9 cellular contexts compared by ENCODE assay signal in the genomic region with DNA sequence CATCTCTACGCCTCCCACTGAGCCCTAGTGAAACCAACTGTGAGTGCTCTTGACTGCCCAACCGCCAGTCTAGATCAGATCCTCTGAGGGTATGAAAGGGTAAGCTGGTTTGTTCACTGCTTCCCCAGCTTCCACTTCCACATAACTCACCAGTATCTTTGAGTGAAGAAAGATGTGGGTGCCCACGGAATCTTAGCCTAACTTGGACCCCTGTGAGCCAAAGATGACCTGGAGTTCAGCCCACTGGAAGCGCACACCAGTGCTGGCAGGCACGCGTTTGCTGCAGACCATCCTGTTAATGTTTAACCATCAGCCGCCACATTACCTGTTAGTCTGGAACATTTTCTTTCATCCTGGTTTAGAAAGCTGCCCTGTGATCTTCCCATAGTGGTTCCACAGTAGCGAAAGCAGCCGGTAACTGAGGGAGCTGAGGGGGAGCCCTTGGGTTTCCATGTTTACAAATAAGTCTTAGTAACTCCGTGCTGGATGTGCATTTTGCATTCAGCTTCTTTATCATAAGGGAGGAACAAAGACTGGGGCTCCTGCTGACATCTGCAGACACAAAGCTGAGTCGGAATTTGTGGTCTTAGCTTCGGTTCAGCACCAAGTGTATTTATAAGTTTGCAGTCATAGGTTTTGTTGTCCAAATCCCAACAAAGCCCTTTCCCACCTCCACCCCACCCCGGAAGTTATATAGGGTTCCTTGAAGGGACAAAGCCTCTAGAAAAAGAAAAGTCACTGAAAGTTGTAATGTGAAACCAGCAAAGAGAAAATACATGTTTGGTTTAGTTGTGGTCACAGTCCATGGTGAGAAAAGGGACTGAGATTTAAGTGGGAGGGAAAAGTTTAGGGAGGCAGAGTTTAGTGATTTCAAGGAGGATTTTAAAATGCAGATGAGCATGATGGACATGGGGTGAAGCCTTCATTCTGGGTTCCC.
DNase-seq lines count a peak whose midpoint lies in the region; ATAC-seq and TF ChIP-seq lines count a peak whose summit lies in the region.
"Had no signal": no experiment of that assay in that cellular context is flagged by ENCODE, and none has a peak within 500 bp of the region (broad histone marks: within the 10 kb centered on the region; RNA-seq: fewer than 3 reads in every experiment).

No MANE protein-coding gene starts in this region.

- TF ChIP-seq CTCF in 22Rv1 (IDR thresholded peaks at IDR 0.05) (no peak), brain (conservative IDR thresholded peaks at IDR 0.05) (no peak), mucosa of descending colon (IDR thresholded peaks at IDR 0.05) (no peak), omental fat pad (IDR thresholded peaks at IDR 0.05) (no peak)

- H3K36me3 ChIP-seq in mucosa of descending colon (ENCODE audit: low read depth) = no peaks in the 10 kb centered on the region

- H3K27me3 Mint-ChIP-seq in brain = no peaks in the 10 kb centered on the region

- peak overlapping the region; percentile 89 for H3K27ac ChIP-seq in 22Rv1

- H3K4me3 Mint-ChIP-seq in brain = peak overlapping the region in 1 of 5 experiments; percentile 5
- H3K4me3 Mint-ChIP-seq: immature natural killer cell had no signal

- no peaks in the 10 kb centered on the region for H3K9me3 ChIP-seq in mucosa of descending colon

- no peaks in the 10 kb centered on the region for H3K9me3 Mint-ChIP-seq in brain
- H3K9me3 Mint-ChIP-seq: immature natural killer cell had no signal

- intact Hi-C loops in mucosa of descending colon (cut with DNase I, micrococcal nuclease) = loop anchor here (2.0 to 5.0 kb wide), 3 partner anchors 430 to 520 kb away; no protein-coding TSS in a partner anchor

- no peaks in the 10 kb centered on the region for H3K36me3 Mint-ChIP-seq in brain

- H3K4me1 ChIP-seq in mucosa of descending colon (ENCODE audit: low read depth) = peaks cover 30% of the 10 kb centered on the region

- ATAC-seq in HG02678 (IDR thresholded peaks at IDR 0.05; ENCODE audit: unreplicated experiment) = peak; percentile 30
- ATAC-seq in mucosa of descending colon = peak; percentile 75
- ATAC-seq in omental fat pad (ENCODE audit: low FRiP score) = no peak

- DNase-seq in mucosa of descending colon = peak in 1 of 3 donors; percentile 78
- no peak for DNase-seq in AG08395 (ENCODE audit: low spot score)
- DNase-seq in dedifferentiated amniotic fluid mesenchymal stem cell (ENCODE audit: extremely low spot score) = no peak
- no peak for DNase-seq in SK-N-DZ (ENCODE audit: low spot score)
- no peak for DNase-seq in omental fat pad (ENCODE audit: low spot score)
- DNase-seq: immature natural killer cell had no signal

- peak overlapping the region in 3 of 5 experiments; percentile 62 to 84 (median 77) for H3K27ac Mint-ChIP-seq in brain

- H3K4me3 ChIP-seq in mucosa of descending colon = no peak overlapping the region

- H3K4me1 Mint-ChIP-seq in brain = peaks cover 48% of the 10 kb centered on the region
